8 cellular contexts compared by ENCODE assay signal in genomic region chr16:82653550-82654511, GRCh38. TPM values are rescaled to one million over a fixed set of nuclear protein-coding genes. Genes with fewer than 3 reads are reported as not detected.
A peak's percentile ranks its signal among the peaks of the same experiment; 100 is the strongest.
DNase-seq lines count a peak whose midpoint lies in the region; ATAC-seq and TF ChIP-seq lines count a peak whose summit lies in the region.

No MANE protein-coding gene starts in this region.

- H4K91ac ChIP-seq in mesenchymal stem cell (ENCODE audit: low read length): peak overlapping the region; percentile 94

- peak overlapping the region; percentile 98 for H3K27ac ChIP-seq in mesenchymal stem cell (ENCODE audit: low read length, poor library complexity, severe bottlenecking)

- H4K8ac ChIP-seq in mesenchymal stem cell (ENCODE audit: low read length): peak overlapping the region; percentile 94

- peak overlapping the region in 1 of 2 experiments; percentile 38 for H3K14ac ChIP-seq in mesenchymal stem cell (ENCODE audit: low read length in 2 of 2)

- H2BK120ac ChIP-seq in mesenchymal stem cell (ENCODE audit: low read depth, low read length): peak overlapping the region; percentile 82

- no peak overlapping the region for H2AFZ ChIP-seq in mesenchymal stem cell (ENCODE audit: low read depth, low read length)

- TF ChIP-seq CTCF in astrocyte of the cerebellum (IDR thresholded peaks at IDR 0.05; ENCODE audit: low read depth, low read length, missing control alignments): no peak
- TF ChIP-seq CTCF in BE2C (IDR thresholded peaks at IDR 0.05; ENCODE audit: low read depth, low read length): no peak

- H3K9me3 ChIP-seq in mesenchymal stem cell (ENCODE audit: control insufficient read depth, low read length) (no peaks in the 10 kb centered on the region), BE2C (no peaks in the 10 kb centered on the region; the same call in 1 of the 2 replicates)

- peak overlapping the region; percentile 37 for H3K9ac ChIP-seq in mesenchymal stem cell (ENCODE audit: low read length)

- peak overlapping the region; percentile 96 for H2BK5ac ChIP-seq in mesenchymal stem cell (ENCODE audit: low read depth, low read length, poor library complexity, severe bottlenecking)

- no peak overlapping the region for H2BK15ac ChIP-seq in mesenchymal stem cell (ENCODE audit: low read depth, poor library complexity, severe bottlenecking)

- H3K36me3 ChIP-seq in mesenchymal stem cell (ENCODE audit: control insufficient read depth in 1 of 2, insufficient read depth in 2 of 2, low read depth in 1 of 2, low read length in 2 of 2) (no peaks in the 10 kb centered on the region), BE2C (no peaks in the 10 kb centered on the region)

- WGBS in mesenchymal stem cell: 0% methylated on average over 10 of the region's 11 CpGs

- in situ Hi-C loops in astrocyte of the cerebellum (cut with HindIII; ENCODE audit: low sequenced_read_pairs): no loop called here

- peak; percentile 81 for ATAC-seq in GM18873 (IDR thresholded peaks at IDR 0.05; ENCODE audit: low FRiP score, unreplicated experiment)
- ATAC-seq in HG02973 (IDR thresholded peaks at IDR 0.05; ENCODE audit: unreplicated experiment): peak; percentile 73

- H3K4me1 ChIP-seq in mesenchymal stem cell (ENCODE audit: control insufficient read depth, insufficient read depth, low read depth, low read length) (peaks cover 16% of the 10 kb centered on the region), BE2C (no peaks in the 10 kb centered on the region)

- peak overlapping the region; percentile 78 for H2AK5ac ChIP-seq in mesenchymal stem cell (ENCODE audit: low read length, severe bottlenecking)

- peak overlapping the region; percentile 65 to 75 for H2BK12ac ChIP-seq in mesenchymal stem cell (ENCODE audit: low read length in 2 of 2)

- peak overlapping the region; percentile 86 to 93 for H3K18ac ChIP-seq in mesenchymal stem cell (ENCODE audit: low read depth in 1 of 2, low read length in 2 of 2)

- no peaks in the 10 kb centered on the region for H3K27me3 ChIP-seq in mesenchymal stem cell (ENCODE audit: control insufficient read depth in 1 of 2, insufficient read depth in 1 of 2, low read length in 2 of 2)
- H3K27me3 ChIP-seq in BE2C: no peaks in the 10 kb centered on the region

- H3K4ac ChIP-seq in mesenchymal stem cell (ENCODE audit: low read depth in 1 of 2, low read length in 2 of 2): peak overlapping the region; percentile 85 to 91

- peaks cover 17% of the 10 kb centered on the region for H3K79me1 ChIP-seq in mesenchymal stem cell (replicated peaks; ENCODE audit: low read length, poor library complexity, severe bottlenecking)

- H3K4me3 ChIP-seq in astrocyte of the cerebellum (ENCODE audit: low read depth, low read length): no peak overlapping the region
- H3K4me3 ChIP-seq in mesenchymal stem cell (ENCODE audit: insufficient read depth in 1 of 2, low read depth in 1 of 2, low read length in 2 of 2): peak overlapping the region in 1 of 2 experiments; percentile 12
- H3K4me3 ChIP-seq in BE2C (ENCODE audit: low read depth, low read length): no peak overlapping the region

- H3K4me2 ChIP-seq in mesenchymal stem cell (ENCODE audit: low read length, poor library complexity, severe bottlenecking): peak overlapping the region; percentile 58

- H3K23ac ChIP-seq in mesenchymal stem cell (ENCODE audit: low read length in 2 of 2): peak overlapping the region in 1 of 2 experiments; percentile 92

- DNase-seq in RPMI7951 (ENCODE audit: low read depth): peak; percentile 98
- DNase-seq in astrocyte of the cerebellum (ENCODE audit: low read depth): peak; percentile 80
- DNase-seq in mesenchymal stem cell: peak; percentile 97
- no peak for DNase-seq in cerebellar nuclear complex (lab: John Stamatoyannopoulos, UW)
- DNase-seq in NCI-H1694 treated with DMSO at 0.1 percent for 48 hours (lab: John Stamatoyannopoulos, UW): no peak
- DNase-seq in BE2C: no peak

RNA-seq across cellular contexts. Expression of gene CDH13, which starts 27.1 kb away (rescaled TPM):
- total RNA-seq in RPMI7951 (2014; rRNA removed; shearing (Covaris generic)): 54.6 and 65.6 TPM in 2 replicates
- polyA plus RNA-seq in mesenchymal stem cell (2013, experiment 1 of 2): 107 TPM
- 102 TPM for polyA plus RNA-seq in mesenchymal stem cell (2013, experiment 2 of 2)
- 0.40 TPM for polyA plus RNA-seq in BE2C (2012; ENCODE audit: insufficient read depth, insufficient read length, low read depth)

Comparison
In these comparisons a context has a peak if more than half of its experiments do, and no peak if none do; other contexts are left out.
1. DNase-seq: peak in RPMI7951 (single experiment), astrocyte of the cerebellum (single experiment) and mesenchymal stem cell (single experiment); none in cerebellar nuclear complex (0 of 2), NCI-H1694 treated with DMSO at 0.1 percent for 48 hours (single experiment) and BE2C (single experiment).